8 cellular contexts compared by ENCODE assay signal in genomic region chr10:3775671-3776551, GRCh38. TPM values are rescaled to one million over a fixed set of nuclear protein-coding genes. Genes with fewer than 3 reads are reported as not detected.
DNase-seq lines count a peak whose midpoint lies in the region; ATAC-seq and TF ChIP-seq lines count a peak whose summit lies in the region.

No MANE protein-coding gene starts in this region.

- H3K9ac ChIP-seq in HUES64 (ENCODE audit: low read depth, low read length): peak overlapping the region; percentile 33; the same call in 1 of the 2 replicates

- no peak for ATAC-seq in GM21723 (IDR thresholded peaks at IDR 0.05; ENCODE audit: unreplicated experiment)
- ATAC-seq in HG02798 (IDR thresholded peaks at IDR 0.05; ENCODE audit: poor library complexity, unreplicated experiment): no peak

- peak overlapping the region; percentile 71 for H3K27ac ChIP-seq in HUES64 (ENCODE audit: low read depth, low read length)
- peak overlapping the region; percentile 26 to 47 for H3K27ac ChIP-seq in prostate gland

- H3K27me3 Mint-ChIP-seq in CD14-positive monocyte (ENCODE audit: low read depth in 3 of 3): peaks cover 0 to 1% (median 0%) of the 10 kb centered on the region in 3 donors
- no peaks in the 10 kb centered on the region for H3K27me3 Mint-ChIP-seq in activated T-helper 2 cell treated with anti-CD3 and anti-CD28 coated beads, Interferon-gamma antibody, Interleukin-2, Interleukin-4, amounts not matched to agents 10 μg/mL and 5 μg/mL and 100 μg/mL, durations not matched to agents 14 hours and 24 hours and 36 hours (ENCODE audit: low read depth)

- H3K36me3 Mint-ChIP-seq in CD14-positive monocyte: peaks cover 63 to 71% of the 10 kb centered on the region in 2 donors
- peaks cover 77% of the 10 kb centered on the region for H3K36me3 Mint-ChIP-seq in activated T-helper 2 cell treated with anti-CD3 and anti-CD28 coated beads, Interferon-gamma antibody, Interleukin-2, Interleukin-4, amounts not matched to agents 10 μg/mL and 5 μg/mL and 100 μg/mL, durations not matched to agents 14 hours and 24 hours and 36 hours (ENCODE audit: low read depth)

- peak overlapping the region; percentile 87 to 99 (median 92) for H3K27ac Mint-ChIP-seq in CD14-positive monocyte
- H3K27ac Mint-ChIP-seq in activated T-helper 2 cell treated with anti-CD3 and anti-CD28 coated beads, Interferon-gamma antibody, Interleukin-2, Interleukin-4, amounts not matched to agents 10 μg/mL and 5 μg/mL and 100 μg/mL, durations not matched to agents 14 hours and 24 hours and 36 hours: peak overlapping the region; percentile 58

- peaks cover 20% of the 10 kb centered on the region for H3K4me1 ChIP-seq in HUES64 (ENCODE audit: insufficient read depth, low read length)
- no peaks in the 10 kb centered on the region for H3K4me1 ChIP-seq in prostate gland (replicated peaks)
- peaks cover 3% of the 10 kb centered on the region; the same call in 1 of the 2 replicates for H3K4me1 ChIP-seq in BE2C

- H3K9me3 ChIP-seq in HUES64 (ENCODE audit: insufficient read depth, low read depth, low read length) (no peaks in the 10 kb centered on the region), prostate gland (no peaks in the 10 kb centered on the region), BE2C (no peaks in the 10 kb centered on the region)

- WGBS in HUES64: 43% methylated on average over 9 of the region's 9 CpGs
- 51% methylated on average over 9 of the region's 9 CpGs for WGBS in prostate gland

- peak; percentile 73 for DNase-seq in CD14-positive monocyte (ENCODE audit: low spot score)
- DNase-seq in activated T-helper 2 cell treated with anti-CD3 and anti-CD28 coated beads, Interferon-gamma antibody, Interleukin-2, Interleukin-4, amounts not matched to agents 10 μg/mL and 5 μg/mL and 100 μg/mL, durations not matched to agents 14 hours and 24 hours and 36 hours (ENCODE audit: low spot score): no peak
- DNase-seq in glomerular endothelial cell (ENCODE audit: extremely low read depth, low read depth, low spot score): peak; percentile 60
- DNase-seq in prostate gland (ENCODE audit: low spot score): no peak
- no peak for DNase-seq in BE2C

- H3K4me3 ChIP-seq in HUES64 (ENCODE audit: low read length) (no peak overlapping the region), prostate gland (no peak overlapping the region), BE2C (ENCODE audit: low read depth, low read length) (no peak overlapping the region)

- H3K9me3 Mint-ChIP-seq in CD14-positive monocyte: peaks cover 0 to 1% (median 0%) of the 10 kb centered on the region in 7 donors
- no peaks in the 10 kb centered on the region for H3K9me3 Mint-ChIP-seq in activated T-helper 2 cell treated with anti-CD3 and anti-CD28 coated beads, Interferon-gamma antibody, Interleukin-2, Interleukin-4, amounts not matched to agents 10 μg/mL and 5 μg/mL and 100 μg/mL, durations not matched to agents 14 hours and 24 hours and 36 hours

- intact Hi-C loops in CD14-positive monocyte (cut with micrococcal nuclease) (loop anchor here in 1 of 2 donors (2.0 to 5.0 kb wide), 3 partner anchors 15 to 309 kb away; no protein-coding TSS in a partner anchor), prostate gland (cut with DNase I) (no loop called here)
- intact Hi-C loops in activated T-helper 2 cell treated with anti-CD3 and anti-CD28 coated beads, Interferon-gamma antibody, Interleukin-2, Interleukin-4, amounts not matched to agents 10 μg/mL and 5 μg/mL and 100 μg/mL, durations not matched to agents 14 hours and 24 hours and 36 hours (cut with micrococcal nuclease): loop anchor here (5.0 kb wide), 1 partner anchor 876 kb away; no protein-coding TSS in a partner anchor

- TF ChIP-seq CTCF in CD14-positive monocyte (IDR thresholded peaks at IDR 0.05): no peak
- no peak for TF ChIP-seq CTCF in prostate gland (IDR thresholded peaks at IDR 0.05)
- TF ChIP-seq CTCF in BE2C (IDR thresholded peaks at IDR 0.05; ENCODE audit: low read depth, low read length): no peak

- H3K27me3 ChIP-seq in HUES64 (ENCODE audit: insufficient read depth, low read length): no peaks in the 10 kb centered on the region
- H3K27me3 ChIP-seq in prostate gland (replicated peaks; ENCODE audit: insufficient read depth): no peaks in the 10 kb centered on the region
- H3K27me3 ChIP-seq in BE2C: no peaks in the 10 kb centered on the region

- H3K36me3 ChIP-seq in HUES64 (ENCODE audit: insufficient read depth, low read length) (peaks cover 49% of the 10 kb centered on the region), prostate gland (peaks cover 0 to 16% of the 10 kb centered on the region in 2 donors), BE2C (peaks cover 64% of the 10 kb centered on the region)

- H3K4me1 Mint-ChIP-seq in CD14-positive monocyte: peaks cover 57% of the 10 kb centered on the region
- peaks cover 52% of the 10 kb centered on the region for H3K4me1 Mint-ChIP-seq in activated T-helper 2 cell treated with anti-CD3 and anti-CD28 coated beads, Interferon-gamma antibody, Interleukin-2, Interleukin-4, amounts not matched to agents 10 μg/mL and 5 μg/mL and 100 μg/mL, durations not matched to agents 14 hours and 24 hours and 36 hours (ENCODE audit: low read depth)

- H3K4me3 Mint-ChIP-seq in CD14-positive monocyte: no peak overlapping the region
- H3K4me3 Mint-ChIP-seq in activated T-helper 2 cell treated with anti-CD3 and anti-CD28 coated beads, Interferon-gamma antibody, Interleukin-2, Interleukin-4, amounts not matched to agents 10 μg/mL and 5 μg/mL and 100 μg/mL, durations not matched to agents 14 hours and 24 hours and 36 hours (ENCODE audit: low read depth): peak overlapping the region; percentile 13

- TF ChIP-seq POLR2A in prostate gland (IDR thresholded peaks at IDR 0.05): no peak

RNA-seq across cellular contexts. Expression of gene KLF6, which starts 9.1 kb away (rescaled TPM):
- polyA plus RNA-seq in CD14-positive monocyte: 100 to 1,000 TPM; 499 to 510 TPM
- 12.2 TPM for polyA plus RNA-seq in HUES64 (2013, experiment 1 of 2)
- 12.4 TPM for polyA plus RNA-seq in HUES64 (2013, experiment 2 of 2)
- total RNA-seq in activated T-helper 2 cell treated with anti-CD3 and anti-CD28 coated beads, Interferon-gamma antibody, Interleukin-2, Interleukin-4, amounts not matched to agents 10 μg/mL and 5 μg/mL and 100 μg/mL, durations not matched to agents 14 hours and 24 hours and 36 hours: 126 and 129 TPM in 2 replicates
- total RNA-seq in glomerular endothelial cell (126 and 247 TPM in 2 replicates), prostate gland (10 to 100 TPM; 17.5 to 42.3 TPM)
- polyA plus RNA-seq in BE2C (2012; ENCODE audit: insufficient read depth, insufficient read length, low read depth): 56.1 TPM

Comparison
In these comparisons a context has a peak if more than half of its experiments do, and no peak if none do; other contexts are left out.
1. DNase-seq: peak in CD14-positive monocyte (single experiment) and glomerular endothelial cell (single experiment); none in activated T-helper 2 cell treated with anti-CD3 and anti-CD28 coated beads, Interferon-gamma antibody, Interleukin-2, Interleukin-4, amounts not matched to agents 10 μg/mL and 5 μg/mL and 100 μg/mL, durations not matched to agents 14 hours and 24 hours and 36 hours (single experiment), prostate gland (single experiment) and BE2C (single experiment).